ENCODE assay signal across 1 cellular context in genomic region chr3:47156418-47156817, GRCh38.
TF ChIP-seq lines count a peak whose summit lies in the region.

No MANE protein-coding gene starts in this region.

TF ChIP-seq in H1, 55 proteins besides CTCF, POLR2A, EP300 and RAD21:
- TF ChIP-seq NRF1 (IDR thresholded peaks at IDR 0.05; ENCODE audit: low read depth, low read length) (no peak), SP4 (IDR thresholded peaks at IDR 0.05; ENCODE audit: low read length) (no peak), ZNF274 (IDR thresholded peaks at IDR 0.05; ENCODE audit: borderline replicate concordance, extremely low read depth, low read length) (no peak)
